In genomic region chr22:20205964-20206708, GRCh38 we compare ENCODE assay signal across 9 cellular contexts. TPM values are rescaled to one million over a fixed set of nuclear protein-coding genes. Genes with fewer than 3 reads are reported as not detected.
DNase-seq lines count a peak whose midpoint lies in the region; ATAC-seq, FAIRE-seq and TF ChIP-seq lines count a peak whose summit lies in the region.
"Had no signal": no experiment of that assay in that cellular context is flagged by ENCODE, and none has a peak within 500 bp of the region (broad histone marks: within the 10 kb centered on the region; RNA-seq: fewer than 3 reads in every experiment).

No MANE protein-coding gene starts in this region.

- no peaks in the 10 kb centered on the region for H3K9me3 ChIP-seq in HAP-1
- H3K9me3 ChIP-seq in pancreas = no peaks in the 10 kb centered on the region

- H3K36me3 Mint-ChIP-seq in type B pancreatic cell = no peaks in the 10 kb centered on the region

- peak overlapping the region; percentile 83 for H3K4me3 Mint-ChIP-seq in type B pancreatic cell

- ATAC-seq in pancreas (peak; percentile 75 to 86 (median 81)), GM18517 (IDR thresholded peaks at IDR 0.05; ENCODE audit: unreplicated experiment) (no peak)

- no peaks in the 10 kb centered on the region for H3K36me3 ChIP-seq in HAP-1 (replicated peaks)
- H3K36me3 ChIP-seq in pancreas = no peaks in the 10 kb centered on the region

- WGBS in pancreas, 2 donors = 39 to 40% methylated on average over 12 of the region's 12 CpGs

- H3K4me3 ChIP-seq in HAP-1 (peak overlapping the region; percentile 44), fibroblast of villous mesenchyme (ENCODE audit: low read depth, low read length) (peak overlapping the region; percentile 72), pancreas (peak overlapping the region; percentile 29 to 56 (median 42))

- H3K27ac ChIP-seq in pancreas = peak overlapping the region; percentile 24 to 68 (median 42)

- H3K27me3 Mint-ChIP-seq in type B pancreatic cell = no peaks in the 10 kb centered on the region

- TF ChIP-seq CTCF in fibroblast of villous mesenchyme (IDR thresholded peaks at IDR 0.05; ENCODE audit: insufficient read depth, low read depth, low read length) = no peak
- no peak for TF ChIP-seq CTCF in pancreas (IDR thresholded peaks at IDR 0.05)
- no peak for TF ChIP-seq CTCF in type B pancreatic cell (conservative IDR thresholded peaks at IDR 0.05)

- no peak for FAIRE-seq in pancreas (lab: Jason Lieb, UNC)
- FAIRE-seq: endometrium had no signal

- in situ Hi-C loops in HAP-1 (cut with MboI; ENCODE audit: low sequenced_read_pairs) = no loop called here

- DNase-seq in DMS114 treated with DMSO at 0.1 percent for 48 hours (lab: John Stamatoyannopoulos, UW; ENCODE audit: unreplicated experiment) = peak; percentile 58
- peak; percentile 79 to 84 for DNase-seq in HAP-1 (ENCODE audit: low spot score in 2 of 2)
- peak; percentile 95 for DNase-seq in OCI-M1 (lab: John Stamatoyannopoulos, UW)
- peak; percentile 66 for DNase-seq in activated T-cell treated with anti-CD3 and anti-CD28 coated beads, Interleukin-2, amount 50 U/mL, for 1 hour
- DNase-seq in fibroblast of villous mesenchyme (ENCODE audit: low read depth) = peak; percentile 68
- DNase-seq in pancreas = peak in 4 of 6 donors; percentile 60 to 69 (median 64)
- DNase-seq in type B pancreatic cell (ENCODE audit: extremely low spot score, unreplicated experiment) = no peak

- H3K27me3 ChIP-seq in HAP-1 (ENCODE audit: low read depth) (no peaks in the 10 kb centered on the region), pancreas (no peaks in the 10 kb centered on the region)

- peak overlapping the region; percentile 89 for H3K27ac Mint-ChIP-seq in type B pancreatic cell

- H3K4me1 ChIP-seq in HAP-1 = peaks cover 18% of the 10 kb centered on the region
- peaks cover 12 to 18% (median 13%) of the 10 kb centered on the region in 3 donors for H3K4me1 ChIP-seq in pancreas

- peaks cover 34% of the 10 kb centered on the region for H3K4me1 Mint-ChIP-seq in type B pancreatic cell (ENCODE audit: unreplicated experiment)

- no peaks in the 10 kb centered on the region for H3K9me3 Mint-ChIP-seq in type B pancreatic cell

- intact Hi-C loops in pancreas (cut with DNase I) = no loop called here

RNA-seq across cellular contexts. Expression of gene CCDC188, which starts 55.3 kb away (rescaled TPM):
- total RNA-seq in fibroblast of villous mesenchyme (0.43 and 0.97 TPM in 2 replicates), pancreas (1 to 10 TPM in 1 of 6 donors, under 1 TPM in 4, not detected in 1; 0.31 to 1.0 (median 0.38) TPM), type B pancreatic cell (ENCODE audit: low replicate concordance) (2.6 and 4.3 TPM in 2 replicates)
- 1 to 10 TPM; 5.2 to 7.1 TPM for polyA plus RNA-seq in pancreas
